ENCODE assay signal across 1 cellular context in the genomic region with DNA sequence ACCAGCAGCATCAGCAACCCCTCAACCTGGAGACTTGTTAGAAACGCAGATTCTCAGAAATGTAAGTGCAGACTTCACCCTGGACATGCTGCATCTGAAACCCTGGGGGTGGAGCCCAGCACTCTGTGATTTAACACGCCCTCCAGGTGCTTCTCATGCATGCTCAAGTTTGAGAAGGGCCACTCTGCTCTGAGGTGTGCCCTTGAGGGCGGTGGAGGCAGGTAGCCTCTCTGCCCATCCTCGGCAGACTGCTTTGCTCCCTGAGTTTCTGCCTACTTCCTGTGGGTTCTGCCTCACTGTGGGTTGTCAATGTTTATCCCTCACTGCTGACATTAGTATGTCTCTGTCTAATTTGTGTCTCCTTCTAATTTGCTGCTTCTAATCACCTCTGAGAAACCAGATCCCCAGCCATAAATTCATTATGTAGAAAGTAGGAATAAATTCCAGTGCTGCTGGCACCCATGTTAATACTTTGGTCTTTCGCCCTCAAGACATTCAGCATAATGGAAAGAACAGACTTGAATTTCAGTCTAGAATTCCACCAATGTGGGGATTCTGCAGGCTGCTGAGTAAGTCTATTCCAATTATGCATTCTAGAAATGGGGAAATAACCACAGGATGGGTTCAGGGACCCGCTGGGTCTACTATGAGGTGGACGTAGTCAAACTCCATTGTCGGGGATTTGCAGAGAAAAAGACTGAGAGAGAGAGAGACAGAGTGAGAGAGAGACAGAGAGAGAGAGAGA.
TF ChIP-seq lines count a peak whose summit lies in the region.

No MANE protein-coding gene starts in this region.

TF ChIP-seq in HepG2, 621 proteins besides CTCF, POLR2A, EP300 and RAD21:
- TF ChIP-seq ZNF30 (CRISPR knock-in tag; IDR thresholded peaks at IDR 0.05) = no peak
- no peak for TF ChIP-seq TIGD3 (CRISPR knock-in tag; IDR thresholded peaks at IDR 0.05; ENCODE audit: borderline replicate concordance)
- no peak for TF ChIP-seq E2F1 (CRISPR knock-in tag; IDR thresholded peaks at IDR 0.05)
- TF ChIP-seq HOXA9 (CRISPR knock-in tag; IDR thresholded peaks at IDR 0.05; ENCODE audit: borderline replicate concordance) = no peak
- no peak for TF ChIP-seq GATA4 (IDR thresholded peaks at IDR 0.05; ENCODE audit: borderline replicate concordance, low read depth)
- TF ChIP-seq REL (CRISPR knock-in tag; conservative IDR thresholded peaks at IDR 0.05) = no peak
